1 cellular context compared by ENCODE assay signal in genomic region chr1:183473286-183473536, GRCh38.
TF ChIP-seq lines count a peak whose summit lies in the region.

No MANE protein-coding gene starts in this region.

TF ChIP-seq in HEK293, 187 proteins besides CTCF, POLR2A, EP300 and RAD21 (continued from another document):
- TF ChIP-seq INSM2 (tag by site-specific recombination; IDR thresholded peaks at IDR 0.05), result no peak
- TF ChIP-seq ZBTB8A (tag by site-specific recombination; IDR thresholded peaks at IDR 0.05), result no peak
